ENCODE assay signal across 2 cellular contexts in genomic region chr7:2163565-2163964, GRCh38.
TF ChIP-seq lines count a peak whose summit lies in the region.

No MANE protein-coding gene starts in this region.

TF ChIP-seq in SK-N-SH, 30 proteins besides CTCF, POLR2A, EP300 and RAD21 (continued from another document):
- TF ChIP-seq IRF3 (IDR thresholded peaks at IDR 0.05; ENCODE audit: low read depth, low read length) (no peak), CHD2 (IDR thresholded peaks at IDR 0.05; ENCODE audit: low read length, partially characterized antibody) (no peak), FOXJ3 (CRISPR knock-in tag; IDR thresholded peaks at IDR 0.05) (no peak), TCF12 (IDR thresholded peaks at IDR 0.05) (no peak), GATA2 (CRISPR knock-in tag; IDR thresholded peaks at IDR 0.05) (no peak), SIN3A (IDR thresholded peaks at IDR 0.05; ENCODE audit: borderline replicate concordance, low read depth, low read length) (no peak), FOSL2 (IDR thresholded peaks at IDR 0.05; ENCODE audit: borderline replicate concordance, low read depth) (no peak), FOXM1 (IDR thresholded peaks at IDR 0.05; ENCODE audit: low read depth) (no peak), MAX (IDR thresholded peaks at IDR 0.05; ENCODE audit: low read depth) (no peak), MXI1 (IDR thresholded peaks at IDR 0.05; ENCODE audit: low read depth, low read length) (no peak), POLR2AphosphoS5 (IDR thresholded peaks at IDR 0.05; ENCODE audit: low read depth, low read length) (no peak), REST (IDR thresholded peaks at IDR 0.05; ENCODE audit: low read depth, low read length) (no peak)

TF ChIP-seq in SK-N-SH treated with all-trans-retinoic acid at 6 μM for 48 hours, 23 proteins besides CTCF, POLR2A, EP300 and RAD21 (continued from another document):
- no peak for TF ChIP-seq TSHZ2 (CRISPR knock-in tag; IDR thresholded peaks at IDR 0.05)
- TF ChIP-seq CSRNP3 (CRISPR knock-in tag; IDR thresholded peaks at IDR 0.05) = no peak
- TF ChIP-seq RARB (CRISPR knock-in tag; IDR thresholded peaks at IDR 0.05) = no peak
- TF ChIP-seq ZFP30 (CRISPR knock-in tag; IDR thresholded peaks at IDR 0.05) = no peak
- no peak for TF ChIP-seq PATZ1 (CRISPR knock-in tag; IDR thresholded peaks at IDR 0.05; ENCODE audit: borderline replicate concordance)
- TF ChIP-seq ZC3H10 (CRISPR knock-in tag; IDR thresholded peaks at IDR 0.05) = no peak
- TF ChIP-seq OSR1 (CRISPR knock-in tag; IDR thresholded peaks at IDR 0.05) = no peak
- TF ChIP-seq PPARA (CRISPR knock-in tag; IDR thresholded peaks at IDR 0.05; ENCODE audit: borderline replicate concordance) = no peak
- no peak for TF ChIP-seq ZNF8 (CRISPR knock-in tag; IDR thresholded peaks at IDR 0.05)
- TF ChIP-seq BACH2 (CRISPR knock-in tag; IDR thresholded peaks at IDR 0.05; ENCODE audit: borderline replicate concordance) = no peak
- TF ChIP-seq TOX (CRISPR knock-in tag; IDR thresholded peaks at IDR 0.05; ENCODE audit: borderline replicate concordance) = no peak
